In the genomic region with DNA sequence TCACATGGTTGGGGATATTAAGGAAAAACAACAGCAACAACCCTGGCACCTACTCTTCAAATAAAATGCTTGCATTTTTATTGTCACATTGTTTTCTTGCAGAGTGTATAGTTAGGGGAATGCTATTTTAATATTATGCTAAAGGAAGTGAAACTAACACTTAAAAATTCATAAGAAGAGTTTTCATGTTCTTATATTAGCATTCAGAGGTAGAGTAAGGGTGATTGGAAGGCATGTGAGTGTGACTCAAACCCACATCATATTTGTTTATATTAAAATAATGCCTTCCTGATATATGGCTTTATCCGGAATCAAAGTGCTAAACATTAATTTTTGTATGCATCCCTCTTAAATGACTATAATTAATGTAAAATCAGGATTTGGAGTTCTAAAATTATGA, we compare ENCODE assay signal across 10 cellular contexts. TPM values are rescaled to one million over a fixed set of nuclear protein-coding genes. Genes with fewer than 3 reads are reported as not detected.
A peak's percentile ranks its signal among the peaks of the same experiment; 100 is the strongest.
DNase-seq lines count a peak whose midpoint lies in the region; ATAC-seq, FAIRE-seq and TF ChIP-seq lines count a peak whose summit lies in the region.
"Had no signal": no experiment of that assay in that cellular context is flagged by ENCODE, and none has a peak within 500 bp of the region (broad histone marks: within the 10 kb centered on the region; RNA-seq: fewer than 3 reads in every experiment).

No MANE protein-coding gene starts in this region.

- intact Hi-C loops in PC-9 (cut with micrococcal nuclease; ENCODE audit: unreplicated experiment), result no loop called here

- TF ChIP-seq CTCF in bronchial epithelial cell (IDR thresholded peaks at IDR 0.05; ENCODE audit: insufficient read depth, low read length, severe bottlenecking), result no peak
- TF ChIP-seq CTCF in PC-9 (conservative IDR thresholded peaks at IDR 0.05), result no peak

- no TSS peak for BruUV-seq in PC-9 (replicated peaks; lab: Mats Ljungman, UMichigan)

- 0 out of 2 replicates have a peak, but pooled peaks cover 5% of the 10 kb centered on the region for H3K9me2 ChIP-seq in PC-9 (ENCODE audit: insufficient read depth)

- H3F3A ChIP-seq in PC-9 (ENCODE audit: insufficient read depth, low read depth), result no peaks in the 10 kb centered on the region

- POLR2A ChIA-PET in PC-9 (lab: Charles Lee; ENCODE audit: unreplicated experiment), result no interaction called here

- ATAC-seq in GM21447 (IDR thresholded peaks at IDR 0.05; ENCODE audit: unreplicated experiment) (peak; percentile 87), HG03108 (IDR thresholded peaks at IDR 0.05; ENCODE audit: unreplicated experiment) (peak; percentile 93)
- ATAC-seq: activated CD4-positive, alpha-beta T cell treated with anti-CD3 and anti-CD28 coated beads for 36 hours had no signal

- no peak overlapping the region for H3K4me3 ChIP-seq in bronchial epithelial cell (ENCODE audit: low read depth, low read length)
- H3K4me3 ChIP-seq in PC-9, result no peak overlapping the region

- H3K4me1 ChIP-seq in PC-9 (replicated peaks; ENCODE audit: insufficient read depth), result no peaks in the 10 kb centered on the region

- CTCF ChIA-PET in PC-9 (lab: Charles Lee), result no interaction called here

- H3K79me2 ChIP-seq in PC-9 (ENCODE audit: low read depth), result no peaks in the 10 kb centered on the region

- no peaks in the 10 kb centered on the region for H3K36me3 ChIP-seq in bronchial epithelial cell (ENCODE audit: control insufficient read depth, insufficient read depth, low read length)
- H3K36me3 ChIP-seq in PC-9 (ENCODE audit: low read depth), result no peaks in the 10 kb centered on the region

- no peak overlapping the region for H2AFZ ChIP-seq in PC-9

- no peaks in the 10 kb centered on the region; the same call in 1 of the 2 replicates for H3K9me3 ChIP-seq in PC-9 (ENCODE audit: insufficient read depth, low read depth)

- no peaks in the 10 kb centered on the region for H4K20me1 ChIP-seq in PC-9 (ENCODE audit: insufficient read depth)

- no peak overlapping the region for H3K27ac ChIP-seq in PC-9

- no peaks in the 10 kb centered on the region for H3K27me3 ChIP-seq in bronchial epithelial cell (ENCODE audit: control insufficient read depth, insufficient read depth, low read length)
- no peaks in the 10 kb centered on the region for H3K27me3 ChIP-seq in PC-9 (ENCODE audit: insufficient read depth, low read depth)

- FAIRE-seq in GM18507 (lab: Jason Lieb, UNC) (peak; percentile 9), bronchial epithelial cell (lab: Jason Lieb, UNC) (no peak)

- no peak overlapping the region for H3K4me2 ChIP-seq in PC-9

- DNase-seq in GM18507 (ENCODE audit: extremely low spot score, insufficient read length, low read depth) (peak; percentile 20), bronchial epithelial cell (ENCODE audit: low read depth) (peak; percentile 26), DMS114 treated with DMSO at 0.1 percent for 48 hours (lab: John Stamatoyannopoulos, UW; ENCODE audit: unreplicated experiment) (no peak), Ammon's horn (ENCODE audit: low spot score) (no peak), PC-9 (no peak)
- DNase-seq in activated CD4-positive, alpha-beta T cell treated with anti-CD3 and anti-CD28 coated beads for 1 hour, result no peak
- DNase-seq: activated CD4-positive, alpha-beta T cell treated with anti-CD3 and anti-CD28 coated beads for 36 hours; DMS79 treated with DMSO at 0.1 percent for 48 hours had no signal

RNA-seq across cellular contexts. Expression of a gene that starts 59.8 kb away (rescaled TPM):
- total RNA-seq in bronchial epithelial cell, result 276 and 348 TPM in 2 replicates
- total RNA-seq in PC-9 (2021), result 210 and 306 TPM in 2 replicates

Comparison
In these comparisons a context has a peak if more than half of its experiments do, and no peak if none do; other contexts are left out.
1. DNase-seq: peak in GM18507 (single experiment) and bronchial epithelial cell (single experiment); none in activated CD4-positive, alpha-beta T cell treated with anti-CD3 and anti-CD28 coated beads for 1 hour (single experiment), DMS114 treated with DMSO at 0.1 percent for 48 hours (single experiment), Ammon's horn (single experiment) and PC-9 (0 of 2).